Comparison of ENCODE assay signal across 26 cellular contexts in genomic region chr5:75894482-75894881, GRCh38.
"Had no signal": no experiment of that assay in that cellular context is flagged by ENCODE, and none has a peak within 500 bp of the region (broad histone marks: within the 10 kb centered on the region; RNA-seq: fewer than 3 reads in every experiment).

No MANE protein-coding gene starts in this region.

- DNase-seq: naive thymus-derived CD8-positive, alpha-beta T cell; nephron progenitor cell; nucleus accumbens; pancreas; psoas muscle; right cardiac atrium; spleen; stimulated activated CD4-positive, alpha-beta T cell treated with anti-CD3 and anti-CD28 coated beads, Interleukin-12 subunit alpha, Interleukin-12 subunit beta, amount 100 ng/mL, for 4 hours; stimulated activated CD4-positive, alpha-beta T cell treated with anti-CD3 and anti-CD28 coated beads, Interleukin-1b, Interleukin-23, amount 100 ng/mL, for 48 hours; stimulated activated CD4-positive, alpha-beta T cell treated with anti-CD3 and anti-CD28 coated beads, Interleukin-4, amount 100 ng/mL, for 1 hour; stimulated activated CD4-positive, alpha-beta T cell treated with anti-CD3 and anti-CD28 coated beads, Interleukin-4, amount 100 ng/mL, for 4 hours; stimulated activated CD8-positive, alpha-beta memory T cell treated with anti-CD3 and anti-CD28 coated beads, Interleukin-4, amount 100 ng/mL, for 48 hours; stimulated activated naive CD4-positive, alpha-beta T cell; stimulated activated naive CD8-positive, alpha-beta T cell treated with anti-CD3 and anti-CD28 coated beads, Interleukin-15, amount 100 ng/mL, for 72 hours; stimulated activated naive CD8-positive, alpha-beta T cell treated with anti-CD3 and anti-CD28 coated beads, Interleukin-15, Interleukin-2, amounts not matched to agents 100 U/mL and 50 U/mL, for 24 hours; substantia nigra; testis; tibial artery; transverse colon; upper lobe of right lung; uterus had no signal

- H3K4me3 Mint-ChIP-seq: naive thymus-derived CD8-positive, alpha-beta T cell; natural killer cell treated with Interleukin-12 subunit alpha and Interleukin-12 subunit beta and Interleukin-15 and Interleukin-18, amount 100 ng/mL, for 72 hours; nephron progenitor cell; neural crest cell; stimulated activated memory B cell treated with anti-CD40 and anti-IgM and Interleukin-4, amounts not matched to agents 10 μg/mL and 1 μg/mL and 100 μg/mL, for 72 hours; stimulated activated naive CD8-positive, alpha-beta T cell treated with anti-CD3 and anti-CD28 coated beads, Interleukin-15, amount 100 ng/mL, for 72 hours; type B pancreatic cell had no signal

- H3K27ac Mint-ChIP-seq: naive thymus-derived CD8-positive, alpha-beta T cell; natural killer cell treated with Interleukin-12 subunit alpha and Interleukin-12 subunit beta and Interleukin-15 and Interleukin-18, amount 100 ng/mL, for 72 hours; nephron progenitor cell; stimulated activated memory B cell treated with anti-CD40 and anti-IgM and Interleukin-4, amounts not matched to agents 10 μg/mL and 1 μg/mL and 100 μg/mL, for 72 hours; stimulated activated naive CD8-positive, alpha-beta T cell treated with anti-CD3 and anti-CD28 coated beads, Interleukin-15, amount 100 ng/mL, for 72 hours; type B pancreatic cell had no signal

- H3K9me3 Mint-ChIP-seq: stimulated activated naive CD8-positive, alpha-beta T cell treated with anti-CD3 and anti-CD28 coated beads, Interleukin-15, amount 100 ng/mL, for 72 hours; type B pancreatic cell had no signal

- H3K4me1 Mint-ChIP-seq: naive thymus-derived CD8-positive, alpha-beta T cell; nephron progenitor cell; neural crest cell; stimulated activated naive CD8-positive, alpha-beta T cell treated with anti-CD3 and anti-CD28 coated beads, Interleukin-15, amount 100 ng/mL, for 72 hours had no signal

- H3K27me3 Mint-ChIP-seq: stimulated activated memory B cell treated with anti-CD40 and anti-IgM and Interleukin-4, amounts not matched to agents 10 μg/mL and 1 μg/mL and 100 μg/mL, for 72 hours; type B pancreatic cell had no signal

- H3K36me3 Mint-ChIP-seq: stimulated activated memory B cell treated with anti-CD40 and anti-IgM and Interleukin-4, amounts not matched to agents 10 μg/mL and 1 μg/mL and 100 μg/mL, for 72 hours; type B pancreatic cell had no signal

- ATAC-seq: naive thymus-derived CD8-positive, alpha-beta T cell; natural killer cell treated with Interleukin-12 subunit alpha and Interleukin-12 subunit beta and Interleukin-15 and Interleukin-18, amount 100 ng/mL, for 72 hours; pancreas; psoas muscle; right cardiac atrium; sciatic nerve; stimulated activated memory B cell treated with anti-CD40 and anti-IgM and Interleukin-4, amounts not matched to agents 10 μg/mL and 1 μg/mL and 100 μg/mL, for 72 hours; stimulated activated naive CD8-positive, alpha-beta T cell treated with anti-CD3 and anti-CD28 coated beads, Interleukin-15, amount 100 ng/mL, for 72 hours; stimulated activated naive CD8-positive, alpha-beta T cell treated with anti-CD3 and anti-CD28 coated beads, Interleukin-15, Interleukin-2, amounts not matched to agents 100 U/mL and 50 U/mL, for 24 hours; upper lobe of right lung had no signal
